ENCODE assay signal across 12 cellular contexts in the genomic region with DNA sequence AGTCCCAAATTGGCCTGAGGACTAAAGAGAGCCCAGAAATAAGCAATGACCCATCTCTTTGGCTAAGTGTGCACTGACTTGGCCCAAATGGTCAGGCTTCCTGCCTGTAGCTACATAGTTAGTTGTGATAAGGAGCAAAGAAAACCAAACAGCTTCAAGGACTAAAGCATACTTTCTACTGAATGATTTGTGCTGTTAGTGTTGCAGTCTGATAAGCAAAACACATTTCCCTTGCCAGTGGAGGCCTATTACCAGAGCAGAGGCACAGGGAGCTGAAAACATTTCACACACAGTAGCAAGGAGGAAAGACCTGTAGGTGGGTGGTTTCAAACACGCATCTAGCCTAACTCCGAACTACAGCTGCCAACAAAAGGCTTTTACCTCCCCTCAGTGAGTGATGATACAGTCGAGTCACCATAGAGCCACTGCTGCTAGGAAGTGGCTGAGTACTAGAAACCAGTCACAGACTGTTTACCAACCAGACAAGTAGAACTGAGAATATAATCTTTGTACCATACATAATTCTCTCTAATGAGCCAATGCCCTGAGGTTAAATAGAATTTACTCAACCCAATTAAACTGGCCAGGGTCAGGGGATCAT.
DNase-seq lines count a peak whose midpoint lies in the region; ATAC-seq and TF ChIP-seq lines count a peak whose summit lies in the region.
"Had no signal": no experiment of that assay in that cellular context is flagged by ENCODE, and none has a peak within 500 bp of the region (broad histone marks: within the 10 kb centered on the region; RNA-seq: fewer than 3 reads in every experiment).

No MANE protein-coding gene starts in this region.

- no peaks in the 10 kb centered on the region for H3K79me2 ChIP-seq in mammary epithelial cell (ENCODE audit: insufficient read depth, low read length)

- no peak overlapping the region for H3K9ac ChIP-seq in mammary epithelial cell (ENCODE audit: insufficient read depth, low read length)

- no peaks in the 10 kb centered on the region for H3K27me3 ChIP-seq in mammary epithelial cell (ENCODE audit: insufficient read depth, low read length)
- H3K27me3 ChIP-seq in thyroid gland, result no peaks in the 10 kb centered on the region
- H3K27me3 ChIP-seq: SJCRH30 had no signal

- intact Hi-C loops in mammary epithelial cell (cut with micrococcal nuclease) (no loop called here), thyroid gland (cut with DNase I) (no loop called here)

- TF ChIP-seq POLR2A in thyroid gland (IDR thresholded peaks at IDR 0.05), result peak in 1 of 2 donors; percentile 9

- H3K4me1 ChIP-seq in mammary epithelial cell (ENCODE audit: insufficient read depth, low read length) (peaks cover 15% of the 10 kb centered on the region), thyroid gland (peaks cover 31 to 32% of the 10 kb centered on the region in 2 donors)

- H3K9me3 Mint-ChIP-seq in stimulated activated memory B cell treated with anti-CD40 and anti-IgM and Interleukin-4, amounts not matched to agents 10 μg/mL and 1 μg/mL and 100 μg/mL, for 72 hours, result no peaks in the 10 kb centered on the region

- no peaks in the 10 kb centered on the region for H3K36me3 Mint-ChIP-seq in stimulated activated memory B cell treated with anti-CD40 and anti-IgM and Interleukin-4, amounts not matched to agents 10 μg/mL and 1 μg/mL and 100 μg/mL, for 72 hours

- H3K36me3 ChIP-seq in mammary epithelial cell (ENCODE audit: insufficient read depth, low read length) (no peaks in the 10 kb centered on the region), thyroid gland (no peaks in the 10 kb centered on the region)
- H3K36me3 ChIP-seq: SJCRH30 had no signal

- H3K4me3 ChIP-seq in mammary epithelial cell (replicated peaks in 1 of 3; ENCODE audit: insufficient read depth in 1 of 3, low read depth in 2 of 3, low read length in 3 of 3) (no peak overlapping the region), thyroid gland (replicated peaks in 1 of 3) (no peak overlapping the region)
- H3K4me3 ChIP-seq: SJCRH30 had no signal

- ATAC-seq in HG02885 (IDR thresholded peaks at IDR 0.05; ENCODE audit: poor library complexity, unreplicated experiment), result peak; percentile 49
- no peak for ATAC-seq in stimulated activated memory B cell treated with anti-CD40 and anti-IgM and Interleukin-4, amounts not matched to agents 10 μg/mL and 1 μg/mL and 100 μg/mL, for 72 hours
- no peak for ATAC-seq in HG02852 (IDR thresholded peaks at IDR 0.05; ENCODE audit: unreplicated experiment)

- H4K20me1 ChIP-seq in mammary epithelial cell (ENCODE audit: insufficient read depth, low read length), result no peaks in the 10 kb centered on the region

- no TSS peak for BruUV-seq in mammary epithelial cell (replicated peaks; lab: Mats Ljungman, UMichigan)

- no peak overlapping the region for H3K27ac Mint-ChIP-seq in stimulated activated memory B cell treated with anti-CD40 and anti-IgM and Interleukin-4, amounts not matched to agents 10 μg/mL and 1 μg/mL and 100 μg/mL, for 72 hours

- peak overlapping the region; percentile 63 for H2AFZ ChIP-seq in mammary epithelial cell (ENCODE audit: low read depth, low read length)

- no peak for TF ChIP-seq CTCF in mammary epithelial cell (conservative IDR thresholded peaks at IDR 0.05 in 1 of 2, IDR thresholded peaks at IDR 0.05 in 1 of 2; ENCODE audit: extremely low read depth in 1 of 2, insufficient read depth in 1 of 2, low read depth in 1 of 2, low read length in 2 of 2)
- TF ChIP-seq CTCF in thyroid gland (IDR thresholded peaks at IDR 0.05), result no peak

- H3K9me3 ChIP-seq in mammary epithelial cell (replicated peaks; ENCODE audit: insufficient read depth, low read length) (no peaks in the 10 kb centered on the region), thyroid gland (no peaks in the 10 kb centered on the region)
- H3K9me3 ChIP-seq: SJCRH30 had no signal

- in situ Hi-C loops in mammary epithelial cell (cut with MboI; ENCODE audit: low sequenced_read_pairs in 2 of 2) (no loop called here), KBM-7 (cut with MboI; ENCODE audit: low pct_unique_long_range_greater_than_20kb, low sequenced_read_pairs) (no loop called here)

- peak overlapping the region; percentile 7 for H3K4me2 ChIP-seq in mammary epithelial cell (ENCODE audit: insufficient read depth, low read depth, low read length)

- DNase-seq in mammary epithelial cell, result peak; percentile 16
- DNase-seq in left kidney (ENCODE audit: low read depth, low spot score), result peak; percentile 39
- peak; percentile 59 to 68 for DNase-seq in thyroid gland
- no peak for DNase-seq in KBM-7
- DNase-seq in kidney glomerular epithelial cell (lab: John Stamatoyannopoulos, UW), result no peak
- DNase-seq: activated CD8-positive, alpha-beta memory T cell treated with anti-CD3 and anti-CD28 coated beads, Interleukin-2, amount 50 U/mL, for 48 hours; effector memory CD4-positive, alpha-beta T cell; NCI-H2029; SJCRH30 had no signal

- WGBS in mammary epithelial cell (ENCODE audit: low coverage, missing lambda C conversion rate), result 67% methylated on average over 3 of the region's 3 CpGs
- WGBS in thyroid gland, 2 donors, result 5 to 24% methylated on average over 3 of the region's 3 CpGs

- dilution Hi-C loops in mammary epithelial cell (cut with HindIII; ENCODE audit: low sequenced_read_pairs), result no loop called here

- no peak overlapping the region for H3K27ac ChIP-seq in mammary epithelial cell (ENCODE audit: insufficient read depth, low read depth, low read length)
- peak overlapping the region; percentile 50 to 77 (median 61) for H3K27ac ChIP-seq in thyroid gland
- H3K27ac ChIP-seq: SJCRH30 had no signal

- H3K27me3 Mint-ChIP-seq in stimulated activated memory B cell treated with anti-CD40 and anti-IgM and Interleukin-4, amounts not matched to agents 10 μg/mL and 1 μg/mL and 100 μg/mL, for 72 hours, result peaks cover 7% of the 10 kb centered on the region

- H3K4me1 Mint-ChIP-seq in stimulated activated memory B cell treated with anti-CD40 and anti-IgM and Interleukin-4, amounts not matched to agents 10 μg/mL and 1 μg/mL and 100 μg/mL, for 72 hours, result no peaks in the 10 kb centered on the region

- CTCF ChIA-PET in mammary epithelial cell (lab: Charles Lee; ENCODE audit: low non-redundant PET), result no interaction called here

- H3K4me3 Mint-ChIP-seq in stimulated activated memory B cell treated with anti-CD40 and anti-IgM and Interleukin-4, amounts not matched to agents 10 μg/mL and 1 μg/mL and 100 μg/mL, for 72 hours, result no peak overlapping the region

Comparison
In these comparisons a context has a peak if more than half of its experiments do, and no peak if none do; other contexts are left out.
1. DNase-seq: peak in mammary epithelial cell (single experiment), left kidney (single experiment) and thyroid gland (2 of 2); none in KBM-7 (single experiment) and kidney glomerular epithelial cell (single experiment).